Comparison of ENCODE assay signal across 10 cellular contexts in genomic region chr17:57338257-57338919, GRCh38.
DNase-seq lines count a peak whose midpoint lies in the region; ATAC-seq and TF ChIP-seq lines count a peak whose summit lies in the region.
"Had no signal": no experiment of that assay in that cellular context is flagged by ENCODE, and none has a peak within 500 bp of the region (broad histone marks: within the 10 kb centered on the region; RNA-seq: fewer than 3 reads in every experiment).

No MANE protein-coding gene starts in this region.

- peaks cover 0 to 4% (median 0%) of the 10 kb centered on the region in 4 donors for H3K4me1 ChIP-seq in transverse colon

- no peak for TF ChIP-seq CTCF in natural killer cell (IDR thresholded peaks at IDR 0.05)
- TF ChIP-seq CTCF in transverse colon (IDR thresholded peaks at IDR 0.05): no peak

- H3K27me3 ChIP-seq in transverse colon: no peaks in the 10 kb centered on the region

- no peak overlapping the region for H3K27ac ChIP-seq in transverse colon
- H3K27ac ChIP-seq: SK-N-MC, skin epidermis had no signal

- no peak overlapping the region for H3K4me3 ChIP-seq in transverse colon
- H3K4me3 ChIP-seq: SK-N-MC, skin epidermis had no signal

- intact Hi-C loops in natural killer cell (cut with micrococcal nuclease): no loop called here
- intact Hi-C loops in transverse colon (cut with DNase I; ENCODE audit: low total_unique reads): loop anchor here (2.0 kb wide), 1 partner anchor 98 kb away; no protein-coding TSS in a partner anchor

- H3K9me3 ChIP-seq in T-helper 17 cell (ENCODE audit: control insufficient read depth, low read length, poor library complexity, severe bottlenecking): no peaks in the 10 kb centered on the region
- no peaks in the 10 kb centered on the region for H3K9me3 ChIP-seq in transverse colon

- H3K27ac Mint-ChIP-seq in natural killer cell treated with Interleukin-12 subunit alpha and Interleukin-12 subunit beta and Interleukin-15 and Interleukin-18, amount 100 ng/mL, for 72 hours: peak overlapping the region in 1 of 2 donors; percentile 65
- no peak overlapping the region for H3K27ac Mint-ChIP-seq in natural killer cell
- H3K27ac Mint-ChIP-seq in T-helper 17 cell: no peak overlapping the region

- no peaks in the 10 kb centered on the region for H3K36me3 Mint-ChIP-seq in natural killer cell treated with Interleukin-12 subunit alpha and Interleukin-12 subunit beta and Interleukin-15 and Interleukin-18, amount 100 ng/mL, for 72 hours
- H3K36me3 Mint-ChIP-seq in natural killer cell (no peaks in the 10 kb centered on the region), T-helper 17 cell (ENCODE audit: low read depth) (peaks cover 5% of the 10 kb centered on the region)

- no peaks in the 10 kb centered on the region for H3K36me3 ChIP-seq in transverse colon

- H3K4me3 Mint-ChIP-seq in natural killer cell treated with Interleukin-12 subunit alpha and Interleukin-12 subunit beta and Interleukin-15 and Interleukin-18, amount 100 ng/mL, for 72 hours: peak overlapping the region; percentile 36
- H3K4me3 Mint-ChIP-seq in natural killer cell: no peak overlapping the region
- peak overlapping the region; percentile 61 for H3K4me3 Mint-ChIP-seq in T-helper 17 cell

- H3K9me3 Mint-ChIP-seq in natural killer cell treated with Interleukin-12 subunit alpha and Interleukin-12 subunit beta and Interleukin-15 and Interleukin-18, amount 100 ng/mL, for 72 hours: no peaks in the 10 kb centered on the region
- no peaks in the 10 kb centered on the region for H3K9me3 Mint-ChIP-seq in natural killer cell

- TF ChIP-seq POLR2A in transverse colon (IDR thresholded peaks at IDR 0.05): no peak

- no peaks in the 10 kb centered on the region for H3K27me3 Mint-ChIP-seq in natural killer cell treated with Interleukin-12 subunit alpha and Interleukin-12 subunit beta and Interleukin-15 and Interleukin-18, amount 100 ng/mL, for 72 hours
- no peaks in the 10 kb centered on the region for H3K27me3 Mint-ChIP-seq in natural killer cell (ENCODE audit: low read depth in 2 of 2)
- H3K27me3 Mint-ChIP-seq in T-helper 17 cell: no peaks in the 10 kb centered on the region

- 69 to 84% methylated on average over 2 to 13 of the region's 13 CpGs for WGBS in transverse colon (ENCODE audit: low coverage in 1 of 2), 2 donors

- DNase-seq in natural killer cell treated with Interleukin-12 subunit alpha and Interleukin-12 subunit beta and Interleukin-15 and Interleukin-18, amount 100 ng/mL, for 72 hours (ENCODE audit: low spot score): no peak
- DNase-seq in natural killer cell: no peak
- no peak for DNase-seq in T-helper 17 cell
- no peak for DNase-seq in effector CD4-positive, alpha-beta T cell
- no peak for DNase-seq in transverse colon
- DNase-seq in stimulated activated CD4-positive, alpha-beta T cell treated with anti-CD3 and anti-CD28 coated beads, Interleukin-1b, Interleukin-23, amount 100 ng/mL, for 48 hours: no peak
- DNase-seq in midbrain (lab: John Stamatoyannopoulos, UW): no peak

- TF ChIP-seq EP300 in transverse colon (IDR thresholded peaks at IDR 0.05; ENCODE audit: low read depth): no peak

- H3K4me1 Mint-ChIP-seq in natural killer cell treated with Interleukin-12 subunit alpha and Interleukin-12 subunit beta and Interleukin-15 and Interleukin-18, amount 100 ng/mL, for 72 hours (ENCODE audit: low read depth in 2 of 2): peaks cover 28 to 32% of the 10 kb centered on the region in 2 donors
- H3K4me1 Mint-ChIP-seq in natural killer cell (peaks cover 34 to 42% of the 10 kb centered on the region in 2 donors), T-helper 17 cell (peaks cover 35% of the 10 kb centered on the region)

- ATAC-seq in natural killer cell treated with Interleukin-12 subunit alpha and Interleukin-12 subunit beta and Interleukin-15 and Interleukin-18, amount 100 ng/mL, for 72 hours: peak in 1 of 2 donors; percentile 46
- no peak for ATAC-seq in natural killer cell
- ATAC-seq in HG03175 (IDR thresholded peaks at IDR 0.05; ENCODE audit: unreplicated experiment): peak; percentile 67
- peak; percentile 25 for ATAC-seq in T-helper 17 cell

- in situ Hi-C loops in transverse colon (cut with MboI; ENCODE audit: low pct_ligation_motif_present in 1 of 4, low pct_unique_long_range_greater_than_20kb in 1 of 4, low sequenced_read_pairs in 3 of 4): no loop called here

Comparison
In these comparisons a context has a peak if more than half of its experiments do, and no peak if none do; other contexts are left out.
1. ATAC-seq: peak in HG03175 (single experiment) and T-helper 17 cell (single experiment); none in natural killer cell (0 of 3).